Comparison of ENCODE assay signal across 11 cellular contexts in genomic region chr10:110883924-110884323, GRCh38. TPM values are rescaled to one million over a fixed set of nuclear protein-coding genes. Genes with fewer than 3 reads are reported as not detected.
DNase-seq lines count a peak whose midpoint lies in the region; ATAC-seq lines count a peak whose summit lies in the region.
"Had no signal": no experiment of that assay in that cellular context is flagged by ENCODE, and none has a peak within 500 bp of the region (broad histone marks: within the 10 kb centered on the region; RNA-seq: fewer than 3 reads in every experiment).

No MANE protein-coding gene starts in this region.

- H3K27me3 Mint-ChIP-seq in activated naive CD4-positive, alpha-beta T cell treated with anti-CD3 and anti-CD28 coated beads, Interleukin-2, amount 50 U/mL, for 24 hours: no peaks in the 10 kb centered on the region
- no peaks in the 10 kb centered on the region for H3K27me3 Mint-ChIP-seq in activated naive CD8-positive, alpha-beta T cell treated with anti-CD3 and anti-CD28 coated beads for 36 hours
- H3K27me3 Mint-ChIP-seq in memory B cell: no peaks in the 10 kb centered on the region

- H3K9me3 Mint-ChIP-seq in activated naive CD4-positive, alpha-beta T cell treated with anti-CD3 and anti-CD28 coated beads, Interleukin-2, amount 50 U/mL, for 24 hours: no peaks in the 10 kb centered on the region
- H3K9me3 Mint-ChIP-seq in activated naive CD8-positive, alpha-beta T cell treated with anti-CD3 and anti-CD28 coated beads for 36 hours: no peaks in the 10 kb centered on the region
- no peaks in the 10 kb centered on the region for H3K9me3 Mint-ChIP-seq in memory B cell

- H3K27ac Mint-ChIP-seq in activated naive CD4-positive, alpha-beta T cell treated with anti-CD3 and anti-CD28 coated beads, Interleukin-2, amount 50 U/mL, for 24 hours: peak overlapping the region; percentile 76
- H3K27ac Mint-ChIP-seq in activated naive CD8-positive, alpha-beta T cell treated with anti-CD3 and anti-CD28 coated beads for 36 hours: peak overlapping the region; percentile 84
- peak overlapping the region; percentile 70 for H3K27ac Mint-ChIP-seq in memory B cell

- peaks cover 35% of the 10 kb centered on the region for H3K36me3 Mint-ChIP-seq in activated naive CD4-positive, alpha-beta T cell treated with anti-CD3 and anti-CD28 coated beads, Interleukin-2, amount 50 U/mL, for 24 hours
- H3K36me3 Mint-ChIP-seq in activated naive CD8-positive, alpha-beta T cell treated with anti-CD3 and anti-CD28 coated beads for 36 hours: peaks cover 47% of the 10 kb centered on the region
- H3K36me3 Mint-ChIP-seq in memory B cell: peaks cover 26% of the 10 kb centered on the region

- H3K4me3 Mint-ChIP-seq in activated naive CD4-positive, alpha-beta T cell treated with anti-CD3 and anti-CD28 coated beads, Interleukin-2, amount 50 U/mL, for 24 hours: peak overlapping the region; percentile 75
- peak overlapping the region; percentile 64 for H3K4me3 Mint-ChIP-seq in activated naive CD8-positive, alpha-beta T cell treated with anti-CD3 and anti-CD28 coated beads for 36 hours
- no peak overlapping the region for H3K4me3 Mint-ChIP-seq in memory B cell

- DNase-seq in activated naive CD4-positive, alpha-beta T cell (lab: John Stamatoyannopoulos, UW): no peak
- no peak for DNase-seq in activated naive CD8-positive, alpha-beta T cell treated with anti-CD3 and anti-CD28 coated beads for 36 hours
- DNase-seq in memory B cell (ENCODE audit: low spot score in 2 of 2): no peak
- DNase-seq in NCI-H226: no peak
- no peak for DNase-seq in DMS53 (lab: John Stamatoyannopoulos, UW)
- DNase-seq in NOMO-1 treated with DMSO at 0.1 percent for 48 hours (lab: John Stamatoyannopoulos, UW; ENCODE audit: unreplicated experiment): no peak
- DNase-seq: AML-193, NCI-H1048, NCI-H69 had no signal

- peaks cover 82% of the 10 kb centered on the region for H3K4me1 Mint-ChIP-seq in activated naive CD4-positive, alpha-beta T cell treated with anti-CD3 and anti-CD28 coated beads, Interleukin-2, amount 50 U/mL, for 24 hours
- H3K4me1 Mint-ChIP-seq in activated naive CD8-positive, alpha-beta T cell treated with anti-CD3 and anti-CD28 coated beads for 36 hours: peaks cover 69% of the 10 kb centered on the region
- H3K4me1 Mint-ChIP-seq in memory B cell: peaks cover 29% of the 10 kb centered on the region

- ATAC-seq in memory B cell (ENCODE audit: low read depth) (no peak), GM19467 (IDR thresholded peaks at IDR 0.05; ENCODE audit: unreplicated experiment) (no peak)

RNA-seq across cellular contexts. Expression of gene PDCD4, which starts 12.2 kb away (rescaled TPM):
- total RNA-seq in activated naive CD8-positive, alpha-beta T cell treated with anti-CD3 and anti-CD28 coated beads for 36 hours: 100 to 1,000 TPM; 125 TPM

RNA-seq across cellular contexts. Expression of gene BBIP1, which starts 35.1 kb away (rescaled TPM):
- 10 to 100 TPM; 35.6 to 37.1 TPM for total RNA-seq in activated naive CD8-positive, alpha-beta T cell treated with anti-CD3 and anti-CD28 coated beads for 36 hours

RNA-seq across cellular contexts. Expression of gene SHOC2, which starts 35.5 kb away (rescaled TPM):
- 10 to 100 TPM; 45.1 to 46.1 TPM for total RNA-seq in activated naive CD8-positive, alpha-beta T cell treated with anti-CD3 and anti-CD28 coated beads for 36 hours
